ENCODE assay signal across 8 cellular contexts in the genomic region with DNA sequence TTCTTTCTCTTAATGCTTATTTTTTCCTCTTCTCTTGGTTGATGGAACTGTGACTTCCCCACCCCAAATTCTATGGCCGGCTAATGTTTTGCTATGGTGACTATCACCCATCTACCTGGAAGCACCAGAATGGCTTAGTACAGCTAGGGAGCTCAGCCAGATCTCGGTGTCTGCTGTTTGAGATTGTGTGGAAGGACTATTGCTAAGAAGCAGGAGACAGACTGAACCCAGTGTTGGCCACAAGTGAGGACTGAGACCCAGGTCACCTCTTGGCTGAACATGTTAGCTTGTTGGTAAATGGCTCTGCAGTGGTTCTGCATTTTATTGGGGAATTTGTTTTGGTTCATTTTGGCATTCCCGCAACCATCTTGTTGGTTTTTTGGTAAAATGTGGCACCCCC. TPM values are rescaled to one million over a fixed set of nuclear protein-coding genes. Genes with fewer than 3 reads are reported as not detected.
DNase-seq lines count a peak whose midpoint lies in the region; ATAC-seq and TF ChIP-seq lines count a peak whose summit lies in the region.

No MANE protein-coding gene starts in this region.

- H3K9me3 Mint-ChIP-seq in T-helper 1 cell treated with Interleukin-12 subunit alpha and Interleukin-12 subunit beta and Interleukin-4 antibody, amounts not matched to agents 30 μg/mL and 1 μg/mL, for 36 hours: no peaks in the 10 kb centered on the region
- H3K9me3 Mint-ChIP-seq in activated T-helper 17 cell treated with anti-CD3 and anti-CD28 coated beads, Interleukin-2, amount 50 U/mL, for 72 hours: no peaks in the 10 kb centered on the region

- H3K27ac Mint-ChIP-seq in T-helper 1 cell treated with Interleukin-12 subunit alpha and Interleukin-12 subunit beta and Interleukin-4 antibody, amounts not matched to agents 30 μg/mL and 1 μg/mL, for 36 hours: peak overlapping the region; percentile 79
- H3K27ac Mint-ChIP-seq in activated T-helper 17 cell treated with anti-CD3 and anti-CD28 coated beads, Interleukin-2, amount 50 U/mL, for 72 hours: peak overlapping the region; percentile 70

- H3K9me3 ChIP-seq in iPS-18c (ENCODE audit: control insufficient read depth, insufficient read depth, low read length): no peaks in the 10 kb centered on the region

- DNase-seq in T-helper 1 cell (no peak), substantia nigra (lab: John Stamatoyannopoulos, UW) (no peak), lower leg skin (ENCODE audit: low spot score in 2 of 2) (no peak), SKM-1 (lab: John Stamatoyannopoulos, UW; ENCODE audit: unreplicated experiment) (no peak)

- no peak for TF ChIP-seq CTCF in lower leg skin (IDR thresholded peaks at IDR 0.05)

- peaks cover under 1% of the 10 kb centered on the region for H3K27me3 Mint-ChIP-seq in T-helper 1 cell treated with Interleukin-12 subunit alpha and Interleukin-12 subunit beta and Interleukin-4 antibody, amounts not matched to agents 30 μg/mL and 1 μg/mL, for 36 hours (ENCODE audit: low read depth)
- H3K27me3 Mint-ChIP-seq in activated T-helper 17 cell treated with anti-CD3 and anti-CD28 coated beads, Interleukin-2, amount 50 U/mL, for 72 hours: no peaks in the 10 kb centered on the region

- H3K4me3 Mint-ChIP-seq in T-helper 1 cell treated with Interleukin-12 subunit alpha and Interleukin-12 subunit beta and Interleukin-4 antibody, amounts not matched to agents 30 μg/mL and 1 μg/mL, for 36 hours: peak overlapping the region; percentile 82
- H3K4me3 Mint-ChIP-seq in activated T-helper 17 cell treated with anti-CD3 and anti-CD28 coated beads, Interleukin-2, amount 50 U/mL, for 72 hours: peak overlapping the region; percentile 93

- intact Hi-C loops in lower leg skin (cut with DNase I; ENCODE audit: low total_unique reads): loop anchor here (10.0 kb wide), 1 partner anchor 98 kb away; no protein-coding TSS in a partner anchor

- WGBS in lower leg skin, 2 donors: 51% methylated on average over 3 of the region's 3 CpGs

- no peak for ATAC-seq in activated T-helper 17 cell treated with anti-CD3 and anti-CD28 coated beads, Interleukin-2, amount 50 U/mL, for 72 hours (replicated peaks)
- ATAC-seq in HG03095 (IDR thresholded peaks at IDR 0.05; ENCODE audit: unreplicated experiment): no peak

- peak overlapping the region; percentile 67 for H3K27ac ChIP-seq in substantia nigra (ENCODE audit: low read depth, low read length, poor library complexity, severe bottlenecking)

- TF ChIP-seq POLR2A in lower leg skin (IDR thresholded peaks at IDR 0.05): no peak

- peaks cover 10% of the 10 kb centered on the region for H3K36me3 Mint-ChIP-seq in T-helper 1 cell treated with Interleukin-12 subunit alpha and Interleukin-12 subunit beta and Interleukin-4 antibody, amounts not matched to agents 30 μg/mL and 1 μg/mL, for 36 hours (ENCODE audit: low read depth)
- H3K36me3 Mint-ChIP-seq in activated T-helper 17 cell treated with anti-CD3 and anti-CD28 coated beads, Interleukin-2, amount 50 U/mL, for 72 hours (ENCODE audit: low read depth): peaks cover 41% of the 10 kb centered on the region

- peaks cover 59% of the 10 kb centered on the region for H3K4me1 Mint-ChIP-seq in T-helper 1 cell treated with Interleukin-12 subunit alpha and Interleukin-12 subunit beta and Interleukin-4 antibody, amounts not matched to agents 30 μg/mL and 1 μg/mL, for 36 hours (ENCODE audit: low read depth)
- peaks cover 46% of the 10 kb centered on the region for H3K4me1 Mint-ChIP-seq in activated T-helper 17 cell treated with anti-CD3 and anti-CD28 coated beads, Interleukin-2, amount 50 U/mL, for 72 hours

- H3K4me3 ChIP-seq in iPS-18c (ENCODE audit: insufficient read depth, low read depth, low read length) (peak overlapping the region; percentile 45), lower leg skin (ENCODE audit: low read depth, poor library complexity, severe bottlenecking) (no peak overlapping the region)

RNA-seq across cellular contexts. Expression of gene PRRC2B, which starts 2.7 kb away (rescaled TPM):
- total RNA-seq in activated T-helper 17 cell treated with anti-CD3 and anti-CD28 coated beads, Interleukin-2, amount 50 U/mL, for 72 hours: 100 to 1,000 TPM; 136 to 157 TPM
- total RNA-seq in lower leg skin: 100 to 1,000 TPM; 102 to 168 (median 144) TPM
